Comparison of ENCODE assay signal across 8 cellular contexts in the genomic region with DNA sequence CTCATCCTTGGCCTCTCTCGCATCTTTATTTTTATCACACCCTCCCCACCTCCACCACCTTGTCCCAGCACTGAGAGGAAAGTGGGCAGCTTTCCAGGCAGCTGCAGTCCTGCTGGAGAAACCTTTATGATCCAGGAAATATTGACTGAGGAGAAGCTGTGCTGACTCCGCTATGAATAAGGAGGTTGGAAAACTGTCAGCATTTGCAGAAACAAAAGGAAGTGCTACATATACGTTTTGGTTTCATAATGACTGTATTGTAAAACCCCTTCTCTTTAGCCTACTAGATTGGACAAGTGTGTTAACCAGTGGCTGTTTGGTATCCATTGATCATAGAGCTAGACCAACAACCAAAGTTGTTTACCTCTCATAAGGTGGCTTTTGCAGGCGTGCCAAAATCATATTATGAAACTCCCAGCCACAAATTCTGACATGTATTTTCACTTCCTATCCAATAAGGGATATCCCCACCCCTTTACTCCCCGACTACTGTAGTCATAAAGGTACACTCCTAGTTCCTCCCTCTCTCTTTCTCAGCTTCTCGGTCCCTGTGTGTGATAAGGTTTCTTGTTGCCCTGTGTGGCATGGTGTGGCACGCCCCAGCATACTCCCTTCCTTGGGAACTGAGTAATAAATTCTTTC.
DNase-seq lines count a peak whose midpoint lies in the region; ATAC-seq and TF ChIP-seq lines count a peak whose summit lies in the region.

No MANE protein-coding gene starts in this region.

- H3K36me3 ChIP-seq in endodermal cell (ENCODE audit: control insufficient read depth, insufficient read depth, low read length) = no peaks in the 10 kb centered on the region

- H3K4me1 Mint-ChIP-seq in endothelial cell (ENCODE audit: unreplicated experiment) (peaks cover 3% of the 10 kb centered on the region), endodermal cell (no peaks in the 10 kb centered on the region), osteocyte (ENCODE audit: unreplicated experiment) (peaks cover 4% of the 10 kb centered on the region)

- H3K27me3 ChIP-seq in endodermal cell (ENCODE audit: control insufficient read depth, insufficient read depth, low read length, poor library complexity, severe bottlenecking) = no peaks in the 10 kb centered on the region

- no peaks in the 10 kb centered on the region for H3K9me3 ChIP-seq in endodermal cell (ENCODE audit: control insufficient read depth, low read length)

- H3K9me3 Mint-ChIP-seq in endothelial cell (ENCODE audit: unreplicated experiment) (no peaks in the 10 kb centered on the region), endodermal cell (peaks cover 47% of the 10 kb centered on the region), osteocyte (ENCODE audit: unreplicated experiment) (peaks cover 11% of the 10 kb centered on the region)

- H3K4me3 ChIP-seq in fibroblast of villous mesenchyme (ENCODE audit: low read depth, low read length) (no peak overlapping the region), endodermal cell (ENCODE audit: low read length) (no peak overlapping the region)

- H3K9ac ChIP-seq in endodermal cell (ENCODE audit: extremely low read depth, low read length, poor library complexity, severe bottlenecking) = no peak overlapping the region

- WGBS in endodermal cell (ENCODE audit: insufficient coverage in 1 of 2, insufficient read length in 1 of 2), 2 experiments = 93 to 100% methylated on average over 1 to 4 of the region's 7 CpGs

- H3K36me3 Mint-ChIP-seq in endothelial cell (ENCODE audit: low read depth, unreplicated experiment) (peaks cover 5% of the 10 kb centered on the region), endodermal cell (ENCODE audit: low read depth) (peaks cover 12% of the 10 kb centered on the region), osteocyte (ENCODE audit: unreplicated experiment) (peaks cover 12% of the 10 kb centered on the region)

- no peak for DNase-seq in activated CD4-positive, CD25-positive, alpha-beta regulatory T cell treated with anti-CD3 and anti-CD28 coated beads, Interleukin-2, amount 50 U/mL, for 72 hours
- DNase-seq in NOMO-1 (lab: John Stamatoyannopoulos, UW; ENCODE audit: unreplicated experiment in 2 of 2) = peak; percentile 65 to 78
- peak; percentile 27 for DNase-seq in fibroblast of villous mesenchyme (ENCODE audit: low read depth)
- no peak for DNase-seq in endothelial cell (ENCODE audit: low spot score)
- no peak for DNase-seq in endodermal cell
- DNase-seq in osteocyte (ENCODE audit: extremely low spot score, unreplicated experiment) = no peak

- H3K4me3 Mint-ChIP-seq in endothelial cell (ENCODE audit: unreplicated experiment) = no peak overlapping the region
- no peak overlapping the region for H3K4me3 Mint-ChIP-seq in endodermal cell
- H3K4me3 Mint-ChIP-seq in osteocyte (ENCODE audit: unreplicated experiment) = no peak overlapping the region

- H3K27ac Mint-ChIP-seq in endothelial cell (ENCODE audit: unreplicated experiment) (no peak overlapping the region), endodermal cell (no peak overlapping the region), osteocyte (ENCODE audit: unreplicated experiment) (no peak overlapping the region)

- TF ChIP-seq CTCF in fibroblast of villous mesenchyme (IDR thresholded peaks at IDR 0.05; ENCODE audit: insufficient read depth, low read depth, low read length) (no peak), endothelial cell (IDR thresholded peaks at IDR 0.05; ENCODE audit: unreplicated experiment) (no peak), endodermal cell (conservative IDR thresholded peaks at IDR 0.05) (no peak), osteocyte (IDR thresholded peaks at IDR 0.05) (no peak)

- no peak overlapping the region for H3K27ac ChIP-seq in endodermal cell (ENCODE audit: low read depth, low read length)

- H3K4me1 ChIP-seq in endodermal cell (ENCODE audit: control insufficient read depth, insufficient read depth, low read length) = no peaks in the 10 kb centered on the region

- H3K27me3 Mint-ChIP-seq in endothelial cell (ENCODE audit: unreplicated experiment) (no peaks in the 10 kb centered on the region), endodermal cell (ENCODE audit: insufficient read depth) (no peaks in the 10 kb centered on the region), osteocyte (ENCODE audit: unreplicated experiment) (no peaks in the 10 kb centered on the region)

- ATAC-seq in activated CD4-positive, CD25-positive, alpha-beta regulatory T cell treated with anti-CD3 and anti-CD28 coated beads, Interleukin-2, amount 50 U/mL, for 24 hours = peak; percentile 94 to 95
- ATAC-seq in HG02884 (IDR thresholded peaks at IDR 0.05; ENCODE audit: unreplicated experiment) = peak; percentile 99

Comparison
In these comparisons a context has a peak if more than half of its experiments do, and no peak if none do; other contexts are left out.
1. DNase-seq: peak in NOMO-1 (2 of 2) and fibroblast of villous mesenchyme (single experiment); none in activated CD4-positive, CD25-positive, alpha-beta regulatory T cell treated with anti-CD3 and anti-CD28 coated beads, Interleukin-2, amount 50 U/mL, for 72 hours (single experiment), endothelial cell (single experiment), endodermal cell (single experiment) and osteocyte (single experiment).